39 cellular contexts compared by ENCODE assay signal in genomic region chr3:6854184-6854583, GRCh38. TPM values are rescaled to one million over a fixed set of nuclear protein-coding genes. Genes with fewer than 3 reads are reported as not detected.
"Had no signal": no experiment of that assay in that cellular context is flagged by ENCODE, and none has a peak within 500 bp of the region (broad histone marks: within the 10 kb centered on the region; RNA-seq: fewer than 3 reads in every experiment).

No MANE protein-coding gene starts in this region.

- H3K36me3 ChIP-seq: MG63 had no signal

- DNase-seq: Karpas-422, Kasumi-1, MG63, MM.1S, MV-4-11, NCI-H1048, NCI-H1092, NCI-H1092 treated with DMSO at 0.1 percent for 48 hours, NCI-H1105, NCI-H1105 treated with DMSO at 0.1 percent for 48 hours, NCI-H1417, NCI-H1417 treated with DMSO at 0.1 percent for 48 hours, NCI-H1436, NCI-H1436 treated with DMSO at 0.1 percent for 48 hours, NCI-H146, NCI-H1694, NCI-H1694 treated with DMSO at 0.1 percent for 48 hours, NCI-H187, NCI-H187 treated with DMSO at 0.1 percent for 48 hours, NCI-H1930, NCI-H2029, NCI-H2029 treated with DMSO at 0.1 percent for 48 hours, NCI-H2081, NCI-H2081 treated with DMSO at 0.1 percent for 48 hours, NCI-H2107, NCI-H2171, NCI-H2171 treated with DMSO at 0.1 percent for 48 hours, NCI-H2227 treated with DMSO at 0.1 percent for 48 hours, NCI-H226, NCI-H345, NCI-H446, NCI-H446 treated with DMSO at 0.1 percent for 48 hours, NCI-H510A, NCI-H510A treated with DMSO at 0.1 percent for 48 hours, NCI-H524 had no signal

- H3K27me3 ChIP-seq: MG63 had no signal

- H3K4me3 ChIP-seq: MG63 had no signal

- H3K9me3 ChIP-seq: MG63 had no signal

RNA-seq across cellular contexts. Expression of gene GRM7, which starts 6.7 kb away (rescaled TPM):
- total RNA-seq: LHCN-M2, M059J, MCF 10A, NCI-H460 had no signal
